In the genomic region with DNA sequence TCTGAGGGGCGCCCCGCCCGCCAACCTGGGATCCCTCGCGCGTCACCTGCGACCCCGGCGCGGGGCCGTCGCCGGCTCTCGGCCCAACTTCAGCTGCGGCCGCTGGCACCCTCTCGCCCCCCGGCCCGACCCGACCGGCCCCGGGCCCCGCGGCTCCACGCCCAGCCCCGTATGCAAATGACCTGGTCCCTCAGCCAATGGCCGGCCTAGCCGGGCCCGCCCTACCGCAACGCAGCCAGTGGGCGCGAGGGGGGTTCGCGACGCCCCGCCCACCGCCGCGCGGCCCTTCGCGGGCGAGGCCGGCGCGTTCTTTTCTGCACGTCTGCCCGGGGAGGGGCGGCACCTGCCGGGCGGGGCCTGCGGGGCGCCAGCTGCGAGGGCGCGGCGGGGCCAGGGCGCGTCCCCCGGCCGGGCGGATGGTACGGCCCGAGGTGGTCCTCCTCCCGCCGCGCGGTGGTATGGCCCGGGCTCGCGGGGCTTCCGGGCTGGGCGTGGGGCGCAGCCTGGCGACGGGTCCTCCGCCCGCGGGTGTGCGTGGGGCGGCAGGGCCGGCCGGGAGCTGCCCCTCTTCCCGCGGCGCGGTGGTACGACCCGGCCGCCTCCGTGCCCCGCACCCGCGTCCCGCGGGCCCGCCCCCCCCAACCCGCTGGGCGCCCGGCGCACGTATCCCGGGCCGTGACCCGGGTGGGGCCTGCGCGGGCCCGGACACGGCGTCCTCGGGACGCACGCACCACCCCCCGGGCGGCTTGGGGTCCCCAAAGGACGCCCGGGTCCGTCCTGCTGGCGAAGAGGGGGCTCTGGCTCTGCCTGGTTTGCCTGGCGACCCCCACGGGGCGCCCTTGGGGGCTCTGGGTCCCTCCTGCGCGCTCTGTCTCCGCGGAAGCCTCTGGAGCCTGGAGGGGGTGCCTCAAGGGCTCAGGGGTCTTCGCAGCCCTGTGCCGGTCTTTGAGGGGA, we compare ENCODE assay signal across 8 cellular contexts. TPM values are rescaled to one million over a fixed set of nuclear protein-coding genes. Genes with fewer than 3 reads are reported as not detected.
DNase-seq lines count a peak whose midpoint lies in the region; ATAC-seq, FAIRE-seq and TF ChIP-seq lines count a peak whose summit lies in the region.

No MANE protein-coding gene starts in this region.

- no peaks in the 10 kb centered on the region for H3K27me3 Mint-ChIP-seq in activated B cell treated with CpG ODN at 0.5 μM for 24 hours

- POLR2A ChIA-PET in activated B cell treated with CpG ODN at 0.5 μM for 24 hours (lab: Charles Lee) = interaction anchor here (0.6 to 1.9 kb wide), 7 partner anchors 14 to 241 kb away, joined by 3 to 9 read pairs (median 5); partner anchors contain the start of genes HRAS, IRF7, LRRC56 and RNH1

- ATAC-seq in GM19025 (IDR thresholded peaks at IDR 0.05; ENCODE audit: low read depth, unreplicated experiment) (peak; percentile 88), HG03196 (IDR thresholded peaks at IDR 0.05; ENCODE audit: unreplicated experiment) (peak; percentile 80), activated B cell treated with CpG ODN at 0.5 μM for 24 hours (ENCODE audit: low read depth) (peak; percentile 93)

- H3K27ac ChIP-seq in kidney (ENCODE audit: low read depth in 2 of 2, low read length in 2 of 2) = peak overlapping the region in 1 of 2 donors; percentile 57

- peaks cover 8 to 21% of the 10 kb centered on the region in 2 donors for H3K4me1 ChIP-seq in kidney (ENCODE audit: control insufficient read depth in 1 of 2, insufficient read depth in 1 of 2, low read depth in 1 of 2, low read length in 2 of 2)

- no peaks in the 10 kb centered on the region for H3K9me3 ChIP-seq in kidney (ENCODE audit: control insufficient read depth in 1 of 2, low read length in 2 of 2)

- intact Hi-C loops in activated B cell treated with CpG ODN at 0.5 μM for 24 hours (cut with micrococcal nuclease) (loop anchor here (1.0 to 2.0 kb wide), 8 partner anchors 8 to 228 kb away; partner anchors contain the start of genes LMNTD2, LRRC56, PHRF1 and RASSF7), kidney (cut with DNase I) (no loop called here)

- TF ChIP-seq CTCF in AG09319 (IDR thresholded peaks at IDR 0.05; ENCODE audit: low read depth, low read length) (no peak), activated B cell treated with CpG ODN at 0.5 μM for 24 hours (IDR thresholded peaks at IDR 0.05) (no peak), kidney (IDR thresholded peaks at IDR 0.05; ENCODE audit: borderline replicate concordance, extremely low read depth, insufficient read depth) (no peak)

- H3K9me3 Mint-ChIP-seq in activated B cell treated with CpG ODN at 0.5 μM for 24 hours = no peaks in the 10 kb centered on the region

- H3K9ac ChIP-seq in kidney (ENCODE audit: low read length in 2 of 2) = peak overlapping the region in 1 of 2 donors; percentile 69

- H3K4me3 Mint-ChIP-seq in activated B cell treated with CpG ODN at 0.5 μM for 24 hours = peak overlapping the region; percentile 79

- CTCF ChIA-PET in activated B cell treated with CpG ODN at 0.5 μM for 24 hours (lab: Charles Lee) = interaction anchor here (1.9 kb wide), 1 partner anchor 14 kb away, joined by 6 read pairs; no protein-coding TSS in a partner anchor

- no peak for FAIRE-seq in kidney (lab: Jason Lieb, UNC)

- DNase-seq in AG09319 (ENCODE audit: extremely low read depth, low read depth) (peak; percentile 79), NCI-H226 (peak; percentile 92), activated B cell treated with CpG ODN at 0.5 μM for 24 hours (peak; percentile 96), kidney (peak; percentile 98)
- DNase-seq in central memory CD4-positive, alpha-beta T cell = peak; percentile 96
- DNase-seq in stimulated activated CD4-positive, alpha-beta T cell treated with anti-CD3 and anti-CD28 coated beads, Interleukin-15, amount 100 ng/mL, for 1 hour (ENCODE audit: low read depth in 1 of 2, low spot score in 1 of 2) = peak; percentile 83 to 91

- H3K4me1 Mint-ChIP-seq in activated B cell treated with CpG ODN at 0.5 μM for 24 hours = peaks cover 7% of the 10 kb centered on the region

- peaks cover 3% of the 10 kb centered on the region for H3K36me3 Mint-ChIP-seq in activated B cell treated with CpG ODN at 0.5 μM for 24 hours (ENCODE audit: low read depth)

- peak overlapping the region; percentile 41 for H3K27ac Mint-ChIP-seq in activated B cell treated with CpG ODN at 0.5 μM for 24 hours

- peak overlapping the region; percentile 48 to 60 for H3K4me3 ChIP-seq in kidney (ENCODE audit: low read length in 2 of 2)

- peaks cover 0 to 1% of the 10 kb centered on the region in 2 donors for H3K36me3 ChIP-seq in kidney (ENCODE audit: control insufficient read depth in 1 of 2, insufficient read depth in 2 of 2, low read length in 2 of 2)

RNA-seq across cellular contexts. Expression of gene PHRF1, which starts 7.7 kb away (rescaled TPM):
- total RNA-seq in activated B cell treated with CpG ODN at 0.5 μM for 24 hours = 42.7 and 49.6 TPM in 2 replicates
- total RNA-seq in kidney = 30.9 TPM
- polyA plus RNA-seq in kidney (ENCODE audit: insufficient read depth, low read depth, low replicate concordance) = 7.5 TPM

RNA-seq across cellular contexts. Expression of gene RASSF7, which starts 7.8 kb away (rescaled TPM):
- 14.2 and 14.9 TPM in 2 replicates for total RNA-seq in activated B cell treated with CpG ODN at 0.5 μM for 24 hours
- total RNA-seq in kidney = 106 TPM
- 108 TPM for polyA plus RNA-seq in kidney (ENCODE audit: insufficient read depth, low read depth, low replicate concordance)

RNA-seq across cellular contexts. Expression of gene LMNTD2, which starts 8.0 kb away (rescaled TPM):
- total RNA-seq in activated B cell treated with CpG ODN at 0.5 μM for 24 hours (8.6 and 9.1 TPM in 2 replicates), kidney (8.0 TPM)
- polyA plus RNA-seq in kidney (ENCODE audit: insufficient read depth, low read depth, low replicate concordance) = 6.2 TPM

RNA-seq across cellular contexts. Expression of gene LRRC56, which starts 31.3 kb away (rescaled TPM):
- total RNA-seq in activated B cell treated with CpG ODN at 0.5 μM for 24 hours (7.1 and 7.9 TPM in 2 replicates), kidney (7.7 TPM)
- polyA plus RNA-seq in kidney (ENCODE audit: insufficient read depth, low read depth, low replicate concordance) = 1.2 TPM

RNA-seq across cellular contexts. Expression of gene HRAS, which starts 33.2 kb away (rescaled TPM):
- total RNA-seq in activated B cell treated with CpG ODN at 0.5 μM for 24 hours (37.2 and 43.9 TPM in 2 replicates), kidney (66.1 TPM)
- 100 TPM for polyA plus RNA-seq in kidney (ENCODE audit: insufficient read depth, low read depth, low replicate concordance)
